3 cellular contexts compared by ENCODE assay signal in the genomic region with DNA sequence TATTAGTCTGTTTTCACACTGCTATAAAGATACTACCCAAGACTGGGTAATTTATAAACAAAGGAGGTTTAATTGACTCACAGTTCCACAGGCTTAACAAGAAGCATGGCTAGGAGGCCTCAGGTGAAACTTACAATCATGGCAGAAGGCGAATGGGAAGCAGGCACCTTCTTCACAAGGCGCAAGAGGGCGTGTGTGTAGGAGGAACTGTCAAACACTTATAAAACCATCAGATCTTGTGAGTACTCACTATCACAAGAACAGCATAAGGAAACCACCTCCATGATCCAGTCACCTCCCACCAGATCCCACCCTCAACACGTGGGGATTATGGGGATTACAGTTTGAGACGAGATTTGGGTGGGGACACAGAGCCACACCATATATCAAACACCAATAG. TPM values are rescaled to one million over a fixed set of nuclear protein-coding genes. Genes with fewer than 3 reads are reported as not detected.
"Had no signal": no experiment of that assay in that cellular context is flagged by ENCODE, and none has a peak within 500 bp of the region (broad histone marks: within the 10 kb centered on the region; RNA-seq: fewer than 3 reads in every experiment).

No MANE protein-coding gene starts in this region.

RNA-seq across cellular contexts. Expression of a gene that starts 43.1 kb away (rescaled TPM):
- total RNA-seq: GM23338, H1, H7 had no signal
